Comparison of ENCODE assay signal across 8 cellular contexts in the genomic region with DNA sequence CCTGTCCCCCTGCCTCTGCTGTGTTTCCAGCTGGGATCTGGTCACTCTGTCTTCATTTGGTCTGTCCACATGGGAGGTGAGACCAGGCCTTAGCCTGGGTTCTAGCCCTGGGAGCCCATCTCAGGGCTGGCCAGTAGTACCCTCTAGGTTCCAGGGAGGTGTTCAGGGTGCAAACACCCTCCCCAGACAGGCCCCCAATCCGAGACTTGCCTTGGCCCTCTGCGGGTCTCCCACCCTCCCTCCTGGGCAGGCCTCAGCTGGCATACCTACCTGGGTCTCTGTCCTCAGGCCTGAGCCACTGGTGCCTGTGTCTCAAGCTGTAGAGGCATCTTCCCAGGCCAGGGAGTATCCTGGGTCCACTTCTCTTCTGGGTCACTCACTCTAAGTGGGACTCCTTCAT. TPM values are rescaled to one million over a fixed set of nuclear protein-coding genes. Genes with fewer than 3 reads are reported as not detected.
DNase-seq lines count a peak whose midpoint lies in the region; ATAC-seq, FAIRE-seq and TF ChIP-seq lines count a peak whose summit lies in the region.

No MANE protein-coding gene starts in this region.

- peak overlapping the region; percentile 98; the same call in 1 of the 2 replicates for H2BK12ac ChIP-seq in H1 (ENCODE audit: low read depth, low read length)

- no peak for DNase-seq in H1 (ENCODE audit: low read depth in 1 of 2, low spot score in 2 of 2)
- DNase-seq in pancreas = peak in 2 of 6 donors; percentile 25 to 74
- no peak for DNase-seq in NCI-H510A (lab: John Stamatoyannopoulos, UW)
- DNase-seq in DMS79 treated with DMSO at 0.1 percent for 48 hours (lab: John Stamatoyannopoulos, UW) = no peak

- intact Hi-C loops in pancreas (cut with DNase I) = no loop called here

- no peak overlapping the region for H3K23ac ChIP-seq in H1 (ENCODE audit: insufficient read length)

- peak overlapping the region; percentile 76 for H3K9ac ChIP-seq in ES-I3 (ENCODE audit: low read depth, low read length)
- peak overlapping the region; percentile 95 for H3K9ac ChIP-seq in OCI-LY3 (ENCODE audit: low read length)
- no peak overlapping the region for H3K9ac ChIP-seq in H1 (replicated peaks in 1 of 4; ENCODE audit: extremely low read depth in 1 of 4, low read depth in 3 of 4, low read length in 3 of 4)

- peak overlapping the region; percentile 93 for H3K4me3 ChIP-seq in OCI-LY3 (ENCODE audit: low read length)
- H3K4me3 ChIP-seq in H1 (ENCODE audit: extremely low read depth in 1 of 4, insufficient read depth in 2 of 4, low read depth in 3 of 4, low read length in 4 of 4) = peak overlapping the region in 1 of 4 experiments; percentile 64; a peak in 2 of 8 replicates
- peak overlapping the region in 2 of 4 donors; percentile 30 to 49 for H3K4me3 ChIP-seq in pancreas

- ATAC-seq in pancreas (no peak), HG02973 (IDR thresholded peaks at IDR 0.05; ENCODE audit: unreplicated experiment) (no peak), GM21447 (IDR thresholded peaks at IDR 0.05; ENCODE audit: unreplicated experiment) (no peak)

- no peaks in the 10 kb centered on the region for H3K9me3 ChIP-seq in ES-I3 (ENCODE audit: control insufficient read depth, insufficient read depth, low read length)
- H3K9me3 ChIP-seq in OCI-LY3 (ENCODE audit: insufficient read depth, low read length) = no peaks in the 10 kb centered on the region
- no peaks in the 10 kb centered on the region for H3K9me3 ChIP-seq in H1 (ENCODE audit: insufficient read depth in 2 of 2, low read depth in 1 of 2, low read length in 1 of 2)
- no peaks in the 10 kb centered on the region for H3K9me3 ChIP-seq in pancreas

- TF ChIP-seq CTCF in OCI-LY3 (IDR thresholded peaks at IDR 0.05; ENCODE audit: low read depth, low read length) (no peak), H1 (IDR thresholded peaks at IDR 0.05; ENCODE audit: control extremely low read depth in 1 of 3, insufficient read depth in 1 of 3, low read depth in 1 of 3, low read length in 3 of 3) (no peak), pancreas (IDR thresholded peaks at IDR 0.05) (no peak)

- CTCF ChIA-PET in H1 (lab: Charles Lee; ENCODE audit: partially characterized antibody) = interaction anchor here (0.8 to 13.5 kb wide), 10 partner anchors 9 to 156 kb away, joined by 3 to 291 read pairs (median 36); a partner anchor contains a TSS

- H3K4me2 ChIP-seq in OCI-LY3 (ENCODE audit: low read length) = peak overlapping the region; percentile 96
- H3K4me2 ChIP-seq in H1 (ENCODE audit: insufficient read depth in 1 of 2, low read depth in 2 of 2, low read length in 2 of 2) = peak overlapping the region; percentile 68 to 73

- no peaks in the 10 kb centered on the region for H3K36me3 ChIP-seq in ES-I3 (ENCODE audit: insufficient read depth, low read length)
- no peaks in the 10 kb centered on the region for H3K36me3 ChIP-seq in OCI-LY3 (replicated peaks; ENCODE audit: low read depth, low read length)
- no peaks in the 10 kb centered on the region for H3K36me3 ChIP-seq in H1 (ENCODE audit: control insufficient read depth in 2 of 4, insufficient read depth in 4 of 4, low read length in 3 of 4)
- no peaks in the 10 kb centered on the region for H3K36me3 ChIP-seq in pancreas

- no peak overlapping the region for H3K14ac ChIP-seq in H1 (ENCODE audit: insufficient read length)

- TF ChIP-seq RAD21 in H1 (IDR thresholded peaks at IDR 0.05 in 1 of 2, conservative IDR thresholded peaks at IDR 0.05 in 1 of 2; ENCODE audit: low read depth in 2 of 2, low read length in 2 of 2) = no peak

- TF ChIP-seq EP300 in H1 (IDR thresholded peaks at IDR 0.05; ENCODE audit: borderline replicate concordance in 1 of 2, low read depth in 2 of 2, low read length in 2 of 2) = no peak

- peak overlapping the region; percentile 90 for H2BK20ac ChIP-seq in H1 (ENCODE audit: low read length)

- peak overlapping the region; percentile 29 for H4K5ac ChIP-seq in H1 (ENCODE audit: insufficient read length, low read depth, low read length)

- H3K56ac ChIP-seq in H1 (replicated peaks; ENCODE audit: insufficient read length, low read depth, low read length) = peak overlapping the region; percentile 1

- peaks cover 13% of the 10 kb centered on the region for H3K23me2 ChIP-seq in H1 (ENCODE audit: low read depth, low read length)

- H3K27me3 ChIP-seq in OCI-LY3 (ENCODE audit: low read depth, low read length) = no peaks in the 10 kb centered on the region
- H3K27me3 ChIP-seq in H1 (replicated peaks in 1 of 4; ENCODE audit: control insufficient read depth in 3 of 4, extremely low read depth in 1 of 4, insufficient read depth in 3 of 4, low read length in 3 of 4) = peaks cover 2 to 21% (median 8%) of the 10 kb centered on the region in 4 experiments; a peak in 6 of 7 replicates
- no peaks in the 10 kb centered on the region for H3K27me3 ChIP-seq in pancreas

- peak overlapping the region; percentile 98 for H2BK15ac ChIP-seq in H1 (ENCODE audit: low read length)

- FAIRE-seq in H1 (lab: Jason Lieb, UNC) (no peak), pancreas (lab: Jason Lieb, UNC) (no peak)

- WGBS in H1 (ENCODE audit: extremely low coverage in 1 of 2, insufficient coverage in 1 of 2, insufficient read length in 1 of 2, insufficient replicate concordance in 2 of 2, low coverage in 1 of 2, low lambda C conversion rate in 2 of 2, missing lambda C conversion rate in 1 of 2), 2 experiments = 80% methylated on average over 2 of the region's 2 CpGs; no CpG with 5 or more reads in 1 of the 2 experiments
- 76 to 82% methylated on average over 2 of the region's 2 CpGs for WGBS in pancreas, 2 donors

- peak overlapping the region; percentile 71 for H4K91ac ChIP-seq in H1 (replicated peaks; ENCODE audit: insufficient read length, low read length)

- H3K27ac ChIP-seq in OCI-LY3 (ENCODE audit: low read length) = peak overlapping the region; percentile 62
- no peak overlapping the region for H3K27ac ChIP-seq in H1 (ENCODE audit: low read depth, low read length)
- peak overlapping the region in 3 of 4 donors; percentile 73 to 86 (median 84) for H3K27ac ChIP-seq in pancreas

- peak overlapping the region; percentile 99; the same call in 1 of the 2 replicates for H2AK5ac ChIP-seq in H1 (ENCODE audit: low read depth, low read length)

- POLR2A ChIA-PET in H1 (lab: Charles Lee; ENCODE audit: partially characterized antibody) = interaction anchor here (0.9 to 2.0 kb wide), 6 partner anchors 15 to 171 kb away, joined by 3 to 6 read pairs (median 4); a partner anchor contains a TSS

- H3K4me1 ChIP-seq in ES-I3 (ENCODE audit: insufficient read depth, low read length) = peaks cover 13% of the 10 kb centered on the region
- peaks cover 23% of the 10 kb centered on the region for H3K4me1 ChIP-seq in OCI-LY3 (ENCODE audit: low read length)
- H3K4me1 ChIP-seq in H1 (replicated peaks in 1 of 4; ENCODE audit: control insufficient read depth in 3 of 4, insufficient read depth in 4 of 4, low read length in 3 of 4) = peaks cover 0 to 27% (median 21%) of the 10 kb centered on the region in 4 experiments; a peak in 6 of 7 replicates
- peaks cover 0 to 13% (median 13%) of the 10 kb centered on the region in 3 donors for H3K4me1 ChIP-seq in pancreas

- H4K8ac ChIP-seq in H1 (ENCODE audit: extremely low read depth, insufficient read depth, low read length) = 0 out of 2 replicates have a peak overlapping the region, but pooled peaks have one; percentile 48

- peak overlapping the region; percentile 83 for H2BK120ac ChIP-seq in H1 (replicated peaks; ENCODE audit: low read depth, low read length)

- H3K18ac ChIP-seq in H1 (ENCODE audit: extremely low read depth, low read length) = peak overlapping the region; percentile 81

- peaks cover 22% of the 10 kb centered on the region for H4K20me1 ChIP-seq in OCI-LY3 (ENCODE audit: insufficient read depth, low read length)
- peaks cover 18 to 21% of the 10 kb centered on the region in 2 experiments for H4K20me1 ChIP-seq in H1 (replicated peaks in 1 of 2; ENCODE audit: control insufficient read depth in 1 of 2, insufficient read depth in 2 of 2, low read length in 2 of 2)

- H3K79me1 ChIP-seq in H1 (ENCODE audit: low read depth, low read length) = peaks cover 2% of the 10 kb centered on the region; the same call in 1 of the 2 replicates

- H2BK5ac ChIP-seq in H1 (ENCODE audit: low read depth, low read length) = peak overlapping the region; percentile 44; the same call in 1 of the 2 replicates

- H2AFZ ChIP-seq in OCI-LY3 (ENCODE audit: low read depth, low read length) = no peak overlapping the region
- 0 out of 2 replicates have a peak overlapping the region, but pooled peaks have one; percentile 3 for H2AFZ ChIP-seq in H1 (ENCODE audit: low read length)

- H3K4ac ChIP-seq in H1 (replicated peaks; ENCODE audit: insufficient read length, low read depth, low read length) = peak overlapping the region; percentile 24

- H3K79me2 ChIP-seq in OCI-LY3 (ENCODE audit: low read length) (peaks cover 15% of the 10 kb centered on the region), H1 (ENCODE audit: control insufficient read depth in 1 of 2, insufficient read depth in 2 of 2, low read length in 2 of 2) (no peaks in the 10 kb centered on the region)

- TF ChIP-seq POLR2A in H1 (IDR thresholded peaks at IDR 0.05; ENCODE audit: control extremely low read depth in 1 of 2, low read depth in 2 of 2, low read length in 2 of 2) = no peak

RNA-seq across cellular contexts. Expression of a gene that starts 0.9 kb away (rescaled TPM):
- total RNA-seq in H1 (2021; fragmentation: NEBNext Ultra II Directional; extraction: Animal tissue kit (Norgen Biotek cat#: 25700)) = 30.3 and 32.1 TPM in 2 replicates
- polyA plus RNA-seq in H1 (2011; rRNA removed) (12.7 and 17.3 TPM in 2 replicates), pancreas (under 1 TPM; 0.30 to 0.38 TPM)
- 16.3 TPM for polyA plus RNA-seq in H1 (2011; cell fraction: cytosol; rRNA removed)
- 40.0 TPM for polyA plus RNA-seq in H1 (2011; cell fraction: nucleus; rRNA removed)
- polyA plus RNA-seq in H1 (2012, experiment 1 of 2) = 13.5 to 18.1 TPM (median 16.6 TPM) in 4 replicates
- 15.7 TPM for polyA plus RNA-seq in H1 (2012, experiment 2 of 2)
- polyA plus RNA-seq in H1 (2013, experiment 1 of 2) = 32.1 TPM
- 29.5 TPM for polyA plus RNA-seq in H1 (2013, experiment 2 of 2)
- polyA minus RNA-seq in H1 (2011; rRNA and poly(A)+ RNA removed) = 6.3 and 6.7 TPM in 2 replicates
- 13.4 TPM for polyA minus RNA-seq in H1 (2011; cell fraction: cytosol; rRNA and poly(A)+ RNA removed)
- 24.1 TPM for polyA minus RNA-seq in H1 (2011; cell fraction: nucleus; rRNA and poly(A)+ RNA removed)
- total RNA-seq in pancreas = under 1 TPM; 0.04 to 0.97 (median 0.45) TPM

RNA-seq across cellular contexts. Expression of a gene that starts 6.0 kb away (rescaled TPM):
- total RNA-seq in H1 (2021; fragmentation: NEBNext Ultra II Directional; extraction: Animal tissue kit (Norgen Biotek cat#: 25700)) = 5.4 and 5.5 TPM in 2 replicates
- polyA plus RNA-seq in H1 (2011; rRNA removed) = 2.0 and 3.5 TPM in 2 replicates
- polyA plus RNA-seq in H1 (2011; cell fraction: cytosol; rRNA removed) = 1.9 TPM
- polyA plus RNA-seq in H1 (2011; cell fraction: nucleus; rRNA removed) = 8.3 TPM
- polyA plus RNA-seq in H1 (2012, experiment 1 of 2) = 2.1 to 3.6 TPM (median 2.8 TPM) in 4 replicates
- polyA plus RNA-seq in H1 (2012, experiment 2 of 2) = 2.6 TPM
- 4.1 TPM for polyA plus RNA-seq in H1 (2013, experiment 1 of 2)
- 3.7 TPM for polyA plus RNA-seq in H1 (2013, experiment 2 of 2)
- polyA minus RNA-seq in H1 (2011; rRNA and poly(A)+ RNA removed) = 0.78 and 0.88 TPM in 2 replicates
- 0.66 TPM for polyA minus RNA-seq in H1 (2011; cell fraction: cytosol; rRNA and poly(A)+ RNA removed)
- polyA minus RNA-seq in H1 (2011; cell fraction: nucleus; rRNA and poly(A)+ RNA removed) = 1.1 TPM
- total RNA-seq in pancreas = 10 to 100 TPM in 1 of 6 donors, 1 to 10 TPM in 5; 5.2 to 13.6 (median 5.9) TPM
- 10 to 100 TPM; 10.5 to 14.4 TPM for polyA plus RNA-seq in pancreas

RNA-seq across cellular contexts. Expression of a gene that starts 15.5 kb away (rescaled TPM):
- 35.1 and 36.3 TPM in 2 replicates for total RNA-seq in H1 (2021; fragmentation: NEBNext Ultra II Directional; extraction: Animal tissue kit (Norgen Biotek cat#: 25700))
- polyA plus RNA-seq in H1 (2011; rRNA removed) (33.7 and 36.5 TPM in 2 replicates), pancreas (10 to 100 TPM; 83.6 to 86.0 TPM)
- polyA plus RNA-seq in H1 (2011; cell fraction: cytosol; rRNA removed) = 36.6 TPM
- 104 TPM for polyA plus RNA-seq in H1 (2011; cell fraction: nucleus; rRNA removed)
- polyA plus RNA-seq in H1 (2012, experiment 1 of 2) = 23.8 to 36.3 TPM (median 35.0 TPM) in 4 replicates
- polyA plus RNA-seq in H1 (2012, experiment 2 of 2) = 24.9 TPM
- polyA plus RNA-seq in H1 (2013, experiment 1 of 2) = 40.1 TPM
- 37.2 TPM for polyA plus RNA-seq in H1 (2013, experiment 2 of 2)
- polyA minus RNA-seq in H1 (2011; rRNA and poly(A)+ RNA removed) = 39.6 and 51.7 TPM in 2 replicates
- 23.0 TPM for polyA minus RNA-seq in H1 (2011; cell fraction: cytosol; rRNA and poly(A)+ RNA removed)
- polyA minus RNA-seq in H1 (2011; cell fraction: nucleus; rRNA and poly(A)+ RNA removed) = 36.5 TPM
- total RNA-seq in pancreas = 10 to 100 TPM; 22.0 to 33.5 (median 26.0) TPM

RNA-seq across cellular contexts. Expression of a gene that starts 17.4 kb away (rescaled TPM):
- total RNA-seq in H1 (2021; fragmentation: NEBNext Ultra II Directional; extraction: Animal tissue kit (Norgen Biotek cat#: 25700)) = 3.2 and 3.8 TPM in 2 replicates
- polyA plus RNA-seq in H1 (2011; rRNA removed) (0.65 and 1.9 TPM in 2 replicates), pancreas (1 to 10 TPM; 4.5 to 6.5 TPM)
- polyA plus RNA-seq in H1 (2011; cell fraction: cytosol; rRNA removed) = 0.69 TPM
- polyA plus RNA-seq in H1 (2011; cell fraction: nucleus; rRNA removed) = 5.8 TPM
- polyA plus RNA-seq in H1 (2012, experiment 1 of 2) = 1.9 to 3.5 TPM (median 2.7 TPM) in 4 replicates
- 1.9 TPM for polyA plus RNA-seq in H1 (2012, experiment 2 of 2)
- 7.9 TPM for polyA plus RNA-seq in H1 (2013, experiment 1 of 2)
- polyA plus RNA-seq in H1 (2013, experiment 2 of 2) = 8.1 TPM
- 0.29 and 0.76 TPM in 2 replicates for polyA minus RNA-seq in H1 (2011; rRNA and poly(A)+ RNA removed)
- 0.51 TPM for polyA minus RNA-seq in H1 (2011; cell fraction: cytosol; rRNA and poly(A)+ RNA removed)
- 1.00 TPM for polyA minus RNA-seq in H1 (2011; cell fraction: nucleus; rRNA and poly(A)+ RNA removed)
- total RNA-seq in pancreas = 1 to 10 TPM in 5 of 6 donors, under 1 TPM in 1; 0.91 to 4.5 (median 2.0) TPM

RNA-seq across cellular contexts. Expression of a gene that starts 25.3 kb away (rescaled TPM):
- total RNA-seq in H1 (2021; fragmentation: NEBNext Ultra II Directional; extraction: Animal tissue kit (Norgen Biotek cat#: 25700)) = 41.9 and 44.1 TPM in 2 replicates
- polyA plus RNA-seq in H1 (2011; rRNA removed) (26.2 and 43.6 TPM in 2 replicates), pancreas (100 to 1,000 TPM; 183 to 328 TPM)
- 27.6 TPM for polyA plus RNA-seq in H1 (2011; cell fraction: cytosol; rRNA removed)
- 132 TPM for polyA plus RNA-seq in H1 (2011; cell fraction: nucleus; rRNA removed)
- 25.4 to 45.6 TPM (median 37.8 TPM) in 4 replicates for polyA plus RNA-seq in H1 (2012, experiment 1 of 2)
- polyA plus RNA-seq in H1 (2012, experiment 2 of 2) = 18.6 TPM
- 51.1 TPM for polyA plus RNA-seq in H1 (2013, experiment 1 of 2)
- 54.9 TPM for polyA plus RNA-seq in H1 (2013, experiment 2 of 2)
- 2.2 and 2.4 TPM in 2 replicates for polyA minus RNA-seq in H1 (2011; rRNA and poly(A)+ RNA removed)
- 17.6 TPM for polyA minus RNA-seq in H1 (2011; cell fraction: cytosol; rRNA and poly(A)+ RNA removed)
- polyA minus RNA-seq in H1 (2011; cell fraction: nucleus; rRNA and poly(A)+ RNA removed) = 14.1 TPM
- total RNA-seq in pancreas = 10 to 100 TPM; 31.5 to 70.9 (median 36.8) TPM

Comparison
In these comparisons a context has a peak if more than half of its experiments do, and no peak if none do; other contexts are left out.
1. H3K9ac ChIP-seq: peak in ES-I3 (single experiment) and OCI-LY3 (single experiment); none in H1 (0 of 4).
2. RNA of a gene that starts 0.9 kb away (total RNA-seq): 30.3 to 32.1 TPM in H1; 0.04 to 0.97 TPM in pancreas; every median in the first group is over 10 times any median in the second.